ENCODE assay signal across 17 cellular contexts in the genomic region with DNA sequence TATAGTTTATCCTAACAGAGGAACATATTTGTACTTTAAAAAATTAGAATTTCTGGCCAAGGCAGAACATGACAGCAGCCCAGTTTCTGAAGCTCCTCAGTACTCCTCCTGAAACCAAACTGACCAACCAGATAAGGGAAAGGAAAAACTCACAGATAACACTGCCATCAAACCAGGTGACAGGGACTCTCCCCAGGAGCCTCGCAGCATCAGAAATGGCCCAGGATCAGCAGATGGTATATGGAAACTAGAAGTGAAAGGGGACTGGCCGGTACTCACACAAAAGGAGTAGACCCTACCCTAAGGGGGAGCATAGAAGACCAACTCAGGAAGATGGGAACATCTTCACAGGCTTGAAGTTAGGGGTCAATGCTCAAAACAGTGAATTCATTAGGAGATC. TPM values are rescaled to one million over a fixed set of nuclear protein-coding genes. Genes with fewer than 3 reads are reported as not detected.
DNase-seq lines count a peak whose midpoint lies in the region; ATAC-seq lines count a peak whose summit lies in the region.
"Had no signal": no experiment of that assay in that cellular context is flagged by ENCODE, and none has a peak within 500 bp of the region (broad histone marks: within the 10 kb centered on the region; RNA-seq: fewer than 3 reads in every experiment).

No MANE protein-coding gene starts in this region.

- peaks cover 49 to 68% (median 62%) of the 10 kb centered on the region in 3 donors for H3K36me3 Mint-ChIP-seq in immature natural killer cell

- no peak overlapping the region for H3K4me3 Mint-ChIP-seq in immature natural killer cell
- H3K4me3 Mint-ChIP-seq: HFFc6, neural crest cell had no signal

- DNase-seq in immature natural killer cell (no peak), NCI-H1930 (lab: John Stamatoyannopoulos, UW) (no peak), C1 segment of cervical spinal cord (lab: John Stamatoyannopoulos, UW) (no peak)
- no peak for DNase-seq in effector CD4-positive, alpha-beta T cell
- no peak for DNase-seq in stimulated activated naive CD4-positive, alpha-beta T cell (lab: John Stamatoyannopoulos, UW)
- DNase-seq: activated naive CD4-positive, alpha-beta T cell treated with Interleukin-2 at 50 U/mL for 16 hours; heart right ventricle; HFFc6; KBM-7; NCI-H187; SW 1271 had no signal

- H3K27ac Mint-ChIP-seq in immature natural killer cell: peak overlapping the region in 5 of 6 donors; percentile 27 to 74 (median 58)
- H3K27ac Mint-ChIP-seq: HFFc6 had no signal

- H3K4me1 Mint-ChIP-seq in immature natural killer cell: peaks cover 11 to 61% of the 10 kb centered on the region in 2 donors
- H3K4me1 Mint-ChIP-seq: neural crest cell had no signal

- H3K27me3 Mint-ChIP-seq in immature natural killer cell (ENCODE audit: low read depth in 3 of 3): no peaks in the 10 kb centered on the region

- ATAC-seq in GM19023 (IDR thresholded peaks at IDR 0.05; ENCODE audit: unreplicated experiment) (peak; percentile 90), GM21619 (IDR thresholded peaks at IDR 0.05; ENCODE audit: unreplicated experiment) (peak; percentile 79), HG03095 (IDR thresholded peaks at IDR 0.05; ENCODE audit: unreplicated experiment) (peak; percentile 92)
- ATAC-seq: activated CD4-positive, CD25-positive, alpha-beta regulatory T cell treated with anti-CD3 and anti-CD28 coated beads, Interleukin-2, amount 50 U/mL, for 24 hours; heart right ventricle; left lobe of liver had no signal

- no peaks in the 10 kb centered on the region for H3K9me3 Mint-ChIP-seq in immature natural killer cell
- H3K9me3 Mint-ChIP-seq: HFFc6, neural crest cell had no signal

RNA-seq across cellular contexts. Expression of a gene that starts 22.0 kb away (rescaled TPM):
- 10 to 100 TPM; 38.7 to 59.5 (median 57.6) TPM for polyA plus RNA-seq in immature natural killer cell

RNA-seq across cellular contexts. Expression of a gene that starts 33.9 kb away (rescaled TPM):
- 10 to 100 TPM; 55.9 to 84.5 (median 62.2) TPM for polyA plus RNA-seq in immature natural killer cell
